8 cellular contexts compared by ENCODE assay signal in the genomic region with DNA sequence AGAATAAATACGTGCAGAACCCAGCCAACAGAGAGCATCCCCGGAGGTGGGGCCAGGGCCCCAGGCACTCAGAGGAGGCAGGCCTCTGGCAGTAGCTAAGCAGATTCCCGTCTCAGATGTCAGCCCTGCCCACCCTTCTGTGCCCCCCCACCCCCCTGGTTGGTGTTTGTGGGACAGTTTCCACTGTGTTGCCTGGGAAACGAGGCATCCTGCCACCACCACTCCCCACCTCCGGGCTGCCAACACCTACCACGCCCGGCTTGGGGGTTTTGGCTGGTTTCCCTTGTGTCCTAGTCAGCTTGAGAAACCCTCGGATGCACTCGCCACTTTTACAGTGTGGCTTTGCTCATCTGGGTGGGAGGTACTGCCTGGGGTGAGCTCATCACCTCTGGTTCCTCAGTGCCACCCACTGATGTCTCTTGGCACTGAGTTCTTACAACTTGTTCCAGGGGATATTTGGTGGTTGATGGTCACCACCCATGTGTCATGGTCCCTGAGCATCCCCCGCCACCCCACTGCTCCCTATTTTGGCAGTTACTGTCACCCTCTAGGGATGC.
DNase-seq lines count a peak whose midpoint lies in the region; ATAC-seq and TF ChIP-seq lines count a peak whose summit lies in the region.

No MANE protein-coding gene starts in this region.

- BruUV-seq in Panc1 (replicated peaks; lab: Mats Ljungman, UMichigan) = no TSS peak

- H3K36me3 ChIP-seq in Panc1 (ENCODE audit: control insufficient read depth, insufficient read depth, low read length) = no peaks in the 10 kb centered on the region

- no peak for TF ChIP-seq CTCF in Panc1 (IDR thresholded peaks at IDR 0.05)
- TF ChIP-seq CTCF in GM10266 (IDR thresholded peaks at IDR 0.05; ENCODE audit: control insufficient read depth, insufficient read depth, low read depth, missing control alignments) = no peak
- no peak for TF ChIP-seq CTCF in GM13977 (IDR thresholded peaks at IDR 0.05; ENCODE audit: extremely low read depth, insufficient read depth, missing control alignments)

- H3K4me3 ChIP-seq in Panc1 (ENCODE audit: low read depth in 2 of 2, low read length in 2 of 2) = peak overlapping the region in 1 of 2 experiments; percentile 3; a peak in 1 of 4 replicates

- H3K27ac ChIP-seq in Panc1 (ENCODE audit: low read length) = no peak overlapping the region; the same call in 1 of the 2 replicates

- peak; percentile 39 for DNase-seq in Panc1 (ENCODE audit: low read depth, low spot score)
- DNase-seq in activated gamma-delta T cell (lab: John Stamatoyannopoulos, UW) = peak; percentile 68
- peak; percentile 48 for DNase-seq in left ventricle myocardium superior
- DNase-seq in stimulated activated CD4-positive, alpha-beta T cell treated with anti-CD3 and anti-CD28 coated beads, TNF-alpha, amount 100 ng/mL, for 4 hours (ENCODE audit: low read depth in 3 of 3) = peak; percentile 39 to 60 (median 50)
- DNase-seq in GM10266 (ENCODE audit: extremely low spot score) = no peak
- no peak for DNase-seq in GM13977 (ENCODE audit: low spot score)

- no peaks in the 10 kb centered on the region; the same call in 1 of the 2 replicates for H3K9me3 ChIP-seq in Panc1 (ENCODE audit: control insufficient read depth, insufficient read depth, low read depth, low read length)

- peaks cover 11% of the 10 kb centered on the region for H3K4me1 ChIP-seq in Panc1 (ENCODE audit: control insufficient read depth, insufficient read depth, low read length)

- H3K27me3 ChIP-seq in Panc1 (ENCODE audit: control insufficient read depth, insufficient read depth, low read length) = no peaks in the 10 kb centered on the region

- POLR2A ChIA-PET in Panc1 (lab: Charles Lee) = interaction anchor here (0.8 kb wide), 1 partner anchor 13 kb away, joined by 3 read pairs; no protein-coding TSS in a partner anchor

- CTCF ChIA-PET in Panc1 (lab: Charles Lee) = no interaction called here

- ATAC-seq in GM19463 (IDR thresholded peaks at IDR 0.05; ENCODE audit: unreplicated experiment) (peak; percentile 59), Panc1 (peak; percentile 74), left ventricle myocardium superior (peak; percentile 71), HG03460 (IDR thresholded peaks at IDR 0.05; ENCODE audit: unreplicated experiment) (no peak)

- intact Hi-C loops in Panc1 (cut with micrococcal nuclease; ENCODE audit: unreplicated experiment) (no loop called here), left ventricle myocardium superior (cut with micrococcal nuclease) (no loop called here)

- in situ Hi-C loops in Panc1 (cut with HindIII; ENCODE audit: low pct_unique_long_range_greater_than_20kb, low sequenced_read_pairs) (no loop called here), GM13977 (cut with MboI; ENCODE audit: low pct_unique_long_range_greater_than_20kb, low sequenced_read_pairs, unreplicated experiment) (no loop called here)

Comparison
In these comparisons a context has a peak if more than half of its experiments do, and no peak if none do; other contexts are left out.
1. DNase-seq: peak in Panc1 (single experiment), activated gamma-delta T cell (single experiment), left ventricle myocardium superior (single experiment) and stimulated activated CD4-positive, alpha-beta T cell treated with anti-CD3 and anti-CD28 coated beads, TNF-alpha, amount 100 ng/mL, for 4 hours (3 of 3); none in GM10266 (single experiment) and GM13977 (single experiment).